In the genomic region with DNA sequence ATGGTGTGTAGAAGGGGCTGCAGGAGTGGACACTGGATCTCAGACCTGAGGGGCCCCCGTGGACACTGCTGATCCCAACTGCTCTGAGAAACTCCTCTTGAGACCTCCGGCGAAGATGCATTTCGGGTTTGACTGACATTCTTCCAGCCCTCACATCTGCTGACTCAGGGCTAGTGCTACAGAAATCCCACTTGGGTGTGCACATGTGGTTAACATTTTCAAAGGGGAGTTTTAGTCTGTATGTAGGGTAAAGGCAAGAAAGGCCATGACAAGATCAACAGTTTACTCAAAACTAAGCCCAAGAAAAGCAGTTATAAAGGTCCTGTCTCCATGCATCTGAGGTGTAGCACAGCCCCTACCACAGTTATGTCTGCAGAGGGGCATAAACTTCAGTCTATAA, we compare ENCODE assay signal across 34 cellular contexts. TPM values are rescaled to one million over a fixed set of nuclear protein-coding genes. Genes with fewer than 3 reads are reported as not detected.
"Had no signal": no experiment of that assay in that cellular context is flagged by ENCODE, and none has a peak within 500 bp of the region (broad histone marks: within the 10 kb centered on the region; RNA-seq: fewer than 3 reads in every experiment).

No MANE protein-coding gene starts in this region.

- ATAC-seq: activated T-cell treated with anti-CD3 and anti-CD28 coated beads, Interleukin-2, amount 50 U/mL, for 4 hours; activated T-helper 17 cell treated with anti-CD3 and anti-CD28 coated beads, Interleukin-2, amount 50 U/mL, for 72 hours; naive thymus-derived CD4-positive, alpha-beta T cell; psoas muscle; upper lobe of right lung had no signal

- H3K9ac ChIP-seq: parathyroid adenoma had no signal

- H3K36me3 Mint-ChIP-seq: activated naive CD4-positive, alpha-beta T cell treated with anti-CD3 and anti-CD28 coated beads, Interleukin-2, amount 50 U/mL, for 24 hours; mesothelial cell of epicardium had no signal

- H2AFZ ChIP-seq: parathyroid adenoma had no signal

- H3K27ac Mint-ChIP-seq: activated CD4-positive, alpha-beta memory T cell treated with anti-CD3 and anti-CD28 coated beads, Interleukin-2, amount 10 ng/mL, durations not matched to agents 7 days and 5 days; activated CD4-positive, alpha-beta T cell treated with anti-CD3 and anti-CD28 coated beads, Interleukin-2, amount 10 ng/mL, durations not matched to agents 7 days and 5 days; activated naive CD4-positive, alpha-beta T cell treated with anti-CD3 and anti-CD28 coated beads, Interleukin-2, amount 50 U/mL, for 24 hours; activated T-helper 17 cell treated with anti-CD3 and anti-CD28 coated beads, Interleukin-2, amount 50 U/mL, for 72 hours; mesothelial cell of epicardium; naive thymus-derived CD4-positive, alpha-beta T cell; T-helper 1 cell treated with Interleukin-12 subunit alpha and Interleukin-12 subunit beta and Interleukin-4 antibody, amounts not matched to agents 30 μg/mL and 1 μg/mL, for 36 hours had no signal

- H3K36me3 ChIP-seq: esophagus squamous epithelium, left ventricle myocardium inferior, suprapubic skin, tibial artery, upper lobe of right lung, WERI-Rb-1 had no signal

- H3K4me1 Mint-ChIP-seq: activated naive CD4-positive, alpha-beta T cell treated with anti-CD3 and anti-CD28 coated beads, Interleukin-2, amount 50 U/mL, for 24 hours; activated T-helper 17 cell treated with anti-CD3 and anti-CD28 coated beads, Interleukin-2, amount 50 U/mL, for 72 hours; mesothelial cell of epicardium had no signal

- H3K27me3 ChIP-seq: esophagus squamous epithelium, suprapubic skin, tibial artery, upper lobe of right lung had no signal

- H3K9me3 Mint-ChIP-seq: activated CD4-positive, alpha-beta memory T cell treated with anti-CD3 and anti-CD28 coated beads, Interleukin-2, amount 10 ng/mL, durations not matched to agents 7 days and 5 days; activated CD4-positive, alpha-beta T cell treated with anti-CD3 and anti-CD28 coated beads, Interleukin-2, amount 10 ng/mL, durations not matched to agents 7 days and 5 days; activated naive CD4-positive, alpha-beta T cell treated with anti-CD3 and anti-CD28 coated beads, Interleukin-2, amount 50 U/mL, for 24 hours; activated T-cell treated with anti-CD3 and anti-CD28 coated beads, Interleukin-2, amount 50 U/mL, for 4 hours; activated T-helper 17 cell treated with anti-CD3 and anti-CD28 coated beads, Interleukin-2, amount 50 U/mL, for 72 hours; mesothelial cell of epicardium; naive thymus-derived CD4-positive, alpha-beta T cell; neural crest cell; T-helper 1 cell treated with Interleukin-12 subunit alpha and Interleukin-12 subunit beta and Interleukin-4 antibody, amounts not matched to agents 30 μg/mL and 1 μg/mL, for 36 hours had no signal

- H3K4me2 ChIP-seq: smooth muscle cell had no signal

- H3K4me3 ChIP-seq: esophagus squamous epithelium, left ventricle myocardium inferior, psoas muscle, smooth muscle cell, suprapubic skin, tibial artery, upper lobe of right lung had no signal

- H3K9me3 ChIP-seq: esophagus squamous epithelium, left ventricle myocardium inferior, psoas muscle, suprapubic skin, tibial artery, upper lobe of right lung had no signal

- H3K4me1 ChIP-seq: esophagus squamous epithelium, left ventricle myocardium inferior, parathyroid adenoma, psoas muscle, suprapubic skin, tibial artery, upper lobe of right lung had no signal

- DNase-seq: activated CD4-positive, alpha-beta memory T cell treated with anti-CD3 and anti-CD28 coated beads, Interleukin-2, amount 10 ng/mL, durations not matched to agents 7 days and 5 days; activated CD4-positive, alpha-beta T cell treated with anti-CD3 and anti-CD28 coated beads, Interleukin-2, amount 10 ng/mL, durations not matched to agents 7 days and 5 days; activated CD4-positive, CD25-positive, alpha-beta regulatory T cell treated with anti-CD3 and anti-CD28 coated beads, Interleukin-2, amount 50 U/mL, for 72 hours; activated gamma-delta T cell treated with Interleukin-2 at 50 U/mL for 16 hours; activated T-cell treated with anti-CD3 and anti-CD28 coated beads, Interleukin-2, amount 50 U/mL, for 4 hours; dermis blood vessel endothelial cell; effector CD8-positive, alpha-beta T cell; esophagus squamous epithelium; left ventricle myocardium inferior; naive thymus-derived CD4-positive, alpha-beta T cell; occipital lobe; psoas muscle; stimulated activated CD4-positive, alpha-beta T cell treated with anti-CD3 and anti-CD28 coated beads, Interleukin-1b, Interleukin-23, amount 100 ng/mL, for 48 hours; stimulated activated CD4-positive, alpha-beta T cell treated with anti-CD3 and anti-CD28 coated beads, Interleukin-4, amount 100 ng/mL, for 4 hours; stimulated activated CD8-positive, alpha-beta memory T cell treated with anti-CD3 and anti-CD28 coated beads, Interleukin-4, amount 100 ng/mL, for 48 hours; stimulated activated naive CD4-positive, alpha-beta T cell; T1000; tibial artery; upper lobe of right lung; WERI-Rb-1 had no signal

- H3K79me2 ChIP-seq: parathyroid adenoma had no signal

- FAIRE-seq: colon, endometrium, frontal cortex, islet of Langerhans had no signal

- H3K27ac ChIP-seq: epithelial cell of prostate, esophagus squamous epithelium, left ventricle myocardium inferior, parathyroid adenoma, psoas muscle, suprapubic skin, tibial artery, upper lobe of right lung, WERI-Rb-1 had no signal

- H3K4me3 Mint-ChIP-seq: activated CD4-positive, alpha-beta memory T cell treated with anti-CD3 and anti-CD28 coated beads, Interleukin-2, amount 10 ng/mL, durations not matched to agents 7 days and 5 days; activated CD4-positive, alpha-beta T cell treated with anti-CD3 and anti-CD28 coated beads, Interleukin-2, amount 10 ng/mL, durations not matched to agents 7 days and 5 days; activated naive CD4-positive, alpha-beta T cell treated with anti-CD3 and anti-CD28 coated beads, Interleukin-2, amount 50 U/mL, for 24 hours; activated T-cell treated with anti-CD3 and anti-CD28 coated beads, Interleukin-2, amount 50 U/mL, for 4 hours; activated T-helper 17 cell treated with anti-CD3 and anti-CD28 coated beads, Interleukin-2, amount 50 U/mL, for 72 hours; mesothelial cell of epicardium; neural crest cell; T-helper 1 cell treated with Interleukin-12 subunit alpha and Interleukin-12 subunit beta and Interleukin-4 antibody, amounts not matched to agents 30 μg/mL and 1 μg/mL, for 36 hours had no signal

- H3K27me3 Mint-ChIP-seq: activated naive CD4-positive, alpha-beta T cell treated with anti-CD3 and anti-CD28 coated beads, Interleukin-2, amount 50 U/mL, for 24 hours; activated T-helper 17 cell treated with anti-CD3 and anti-CD28 coated beads, Interleukin-2, amount 50 U/mL, for 72 hours; naive thymus-derived CD4-positive, alpha-beta T cell had no signal

RNA-seq across cellular contexts. Expression of a gene that starts 31.2 kb away (rescaled TPM):
- total RNA-seq: activated CD4-positive, alpha-beta memory T cell treated with anti-CD3 and anti-CD28 coated beads, Interleukin-2, amount 10 ng/mL, durations not matched to agents 7 days and 5 days; activated CD4-positive, alpha-beta T cell treated with anti-CD3 and anti-CD28 coated beads, Interleukin-2, amount 10 ng/mL, durations not matched to agents 7 days and 5 days; activated T-cell treated with anti-CD3 and anti-CD28 coated beads, Interleukin-2, amount 50 U/mL, for 4 hours; activated T-helper 17 cell treated with anti-CD3 and anti-CD28 coated beads, Interleukin-2, amount 50 U/mL, for 72 hours; dermis blood vessel endothelial cell; esophagus squamous epithelium; lung microvascular endothelial cell; suprapubic skin had no signal
- polyA plus RNA-seq: naive thymus-derived CD4-positive, alpha-beta T cell; smooth muscle cell had no signal
